ENCODE assay signal across 1 cellular context in genomic region chr6:34887753-34888440, GRCh38.
TF ChIP-seq lines count a peak whose summit lies in the region.

TSS of gene TAF11 (minus strand) at chr6:34888042. CDS start at chr6:34887957, 85 bp downstream.

TF ChIP-seq in HepG2, 621 proteins besides CTCF, POLR2A, EP300 and RAD21 (continued from another document and continues in another):
- TF ChIP-seq ZNF737 (CRISPR knock-in tag; IDR thresholded peaks at IDR 0.05; ENCODE audit: borderline replicate concordance) (no peak), FOXM1 (CRISPR knock-in tag; IDR thresholded peaks at IDR 0.05) (no peak), SIN3B (IDR thresholded peaks at IDR 0.05; ENCODE audit: low read length) (peak; percentile 96), ZHX2 (IDR thresholded peaks at IDR 0.05; ENCODE audit: low read depth) (peak; percentile 94), ZHX2 (CRISPR knock-in tag; IDR thresholded peaks at IDR 0.05; ENCODE audit: borderline replicate concordance) (no peak), RFX5 (IDR thresholded peaks at IDR 0.05; ENCODE audit: low read depth, low read length) (0 out of 2 replicates have a peak, but pooled peaks have one; percentile 8), ZNF256 (CRISPR knock-in tag; conservative IDR thresholded peaks at IDR 0.05) (peak; percentile 54; the same call in 1 of the 2 replicates), YEATS2 (CRISPR knock-in tag; IDR thresholded peaks at IDR 0.05; ENCODE audit: borderline replicate concordance) (peak; percentile 98), ZNF331 (CRISPR knock-in tag; IDR thresholded peaks at IDR 0.05) (peak; percentile 85), IKZF4 (CRISPR knock-in tag; IDR thresholded peaks at IDR 0.05; ENCODE audit: borderline replicate concordance, low read depth, not compliant biosample characterization) (peak; percentile 79), HIVEP1 (CRISPR knock-in tag; IDR thresholded peaks at IDR 0.05) (peak; percentile 78), LRRFIP1 (CRISPR knock-in tag; conservative IDR thresholded peaks at IDR 0.05) (0 out of 2 replicates have a peak, but pooled peaks have one; percentile 54), SOX6 (IDR thresholded peaks at IDR 0.05) (no peak), SOX6 (CRISPR knock-in tag; IDR thresholded peaks at IDR 0.05) (no peak; the same call in 1 of the 2 replicates), STAT5B (CRISPR knock-in tag; IDR thresholded peaks at IDR 0.05) (peak; percentile 22; the same call in 1 of the 2 replicates), THAP11 (CRISPR knock-in tag; IDR thresholded peaks at IDR 0.05) (peak; percentile 96), ZBTB34 (CRISPR knock-in tag; IDR thresholded peaks at IDR 0.05) (0 out of 2 replicates have a peak, but pooled peaks have one; percentile 18), ZNF263 (CRISPR knock-in tag; IDR thresholded peaks at IDR 0.05) (0 out of 2 replicates have a peak, but pooled peaks have one; percentile 31), SNAI1 (CRISPR knock-in tag; IDR thresholded peaks at IDR 0.05; ENCODE audit: borderline replicate concordance) (no peak), KDM5A (IDR thresholded peaks at IDR 0.05; ENCODE audit: borderline replicate concordance, low read length) (peak; percentile 100), DNMT1 (CRISPR knock-in tag; IDR thresholded peaks at IDR 0.05) (peak; percentile 60), SIX4 (CRISPR knock-in tag; IDR thresholded peaks at IDR 0.05) (peak; percentile 94), MAFK (conservative IDR thresholded peaks at IDR 0.05 in 1 of 2, IDR thresholded peaks at IDR 0.05 in 1 of 2; ENCODE audit: low read length in 2 of 2) (peak; percentile 59 to 68), SRF (IDR thresholded peaks at IDR 0.05; ENCODE audit: low read depth, low read length) (peak; percentile 76), POGZ (CRISPR knock-in tag; IDR thresholded peaks at IDR 0.05) (peak; percentile 93), THYN1 (CRISPR knock-in tag; IDR thresholded peaks at IDR 0.05; ENCODE audit: borderline replicate concordance, low read depth) (no peak), CREM (IDR thresholded peaks at IDR 0.05) (peak; percentile 100), CREM (CRISPR knock-in tag; IDR thresholded peaks at IDR 0.05) (peak; percentile 92), HNRNPLL (IDR thresholded peaks at IDR 0.05; ENCODE audit: low read depth, low read length, poor library complexity, severe bottlenecking) (peak; percentile 28), PHF20 (CRISPR knock-in tag; IDR thresholded peaks at IDR 0.05) (peak; percentile 100), REL (CRISPR knock-in tag; conservative IDR thresholded peaks at IDR 0.05) (peak; percentile 86; the same call in 1 of the 2 replicates), BCL6 (CRISPR knock-in tag; IDR thresholded peaks at IDR 0.05) (peak; percentile 43; the same call in 1 of the 2 replicates), ZNF687 (CRISPR knock-in tag; IDR thresholded peaks at IDR 0.05) (peak; percentile 83), ZGPAT (CRISPR knock-in tag; IDR thresholded peaks at IDR 0.05) (peak; percentile 93), ARNTL (CRISPR knock-in tag; IDR thresholded peaks at IDR 0.05) (peak; percentile 42; the same call in 1 of the 2 replicates), MYNN (CRISPR knock-in tag; IDR thresholded peaks at IDR 0.05; ENCODE audit: low read depth) (no peak; the same call in 1 of the 2 replicates), E2F1 (CRISPR knock-in tag; IDR thresholded peaks at IDR 0.05) (peak; percentile 80), ZSCAN21 (CRISPR knock-in tag; IDR thresholded peaks at IDR 0.05; ENCODE audit: borderline replicate concordance) (no peak), SALL2 (CRISPR knock-in tag; IDR thresholded peaks at IDR 0.05) (peak; percentile 67; the same call in 1 of the 2 replicates), ZNF501 (CRISPR knock-in tag; IDR thresholded peaks at IDR 0.05) (peak; percentile 84), YEATS4 (CRISPR knock-in tag; IDR thresholded peaks at IDR 0.05; ENCODE audit: borderline replicate concordance) (peak; percentile 93), CBX5 (CRISPR knock-in tag; IDR thresholded peaks at IDR 0.05; ENCODE audit: borderline replicate concordance) (peak; percentile 93; the same call in 1 of the 2 replicates), CENPBD1 (CRISPR knock-in tag; IDR thresholded peaks at IDR 0.05; ENCODE audit: borderline replicate concordance, low read depth) (no peak), BRCA1 (CRISPR knock-in tag; IDR thresholded peaks at IDR 0.05) (no peak), ZFP82 (CRISPR knock-in tag; IDR thresholded peaks at IDR 0.05; ENCODE audit: borderline replicate concordance) (no peak), CAMTA2 (CRISPR knock-in tag; IDR thresholded peaks at IDR 0.05; ENCODE audit: borderline replicate concordance) (0 out of 2 replicates have a peak, but pooled peaks have one; percentile 67), ZNF557 (CRISPR knock-in tag; IDR thresholded peaks at IDR 0.05) (0 out of 2 replicates have a peak, but pooled peaks have one; percentile 8), TEAD3 (CRISPR knock-in tag; optimal IDR thresholded peaks at IDR 0.05; ENCODE audit: borderline replicate concordance) (peak; percentile 76), MEF2D (CRISPR knock-in tag; IDR thresholded peaks at IDR 0.05) (peak; percentile 80; the same call in 1 of the 2 replicates), SMYD3 (CRISPR knock-in tag; IDR thresholded peaks at IDR 0.05) (no peak), ETV5 (CRISPR knock-in tag; IDR thresholded peaks at IDR 0.05; ENCODE audit: borderline replicate concordance) (peak; percentile 95), ZMYM4 (CRISPR knock-in tag; IDR thresholded peaks at IDR 0.05) (peak; percentile 92; the same call in 1 of the 2 replicates)
